In the genomic region with DNA sequence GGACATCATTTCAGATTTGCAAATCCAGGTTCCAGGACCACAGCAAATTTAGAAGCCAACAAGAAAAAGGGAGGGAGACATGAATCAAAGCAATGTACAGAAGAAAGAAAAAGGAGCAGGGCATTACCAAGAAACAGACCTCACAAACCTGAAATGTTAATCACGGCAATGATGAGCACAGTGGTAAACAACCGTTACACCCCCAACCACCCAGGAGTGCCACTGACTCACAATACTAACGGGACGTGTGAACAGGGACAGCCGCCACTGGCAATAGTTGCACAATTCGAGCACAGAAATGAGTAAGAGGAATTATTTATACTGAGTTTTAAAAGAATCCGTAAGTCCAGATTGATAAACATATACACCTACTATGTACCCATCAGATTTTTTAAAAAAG, we compare ENCODE assay signal across 8 cellular contexts. TPM values are rescaled to one million over a fixed set of nuclear protein-coding genes. Genes with fewer than 3 reads are reported as not detected.
DNase-seq lines count a peak whose midpoint lies in the region; ATAC-seq and TF ChIP-seq lines count a peak whose summit lies in the region.

No MANE protein-coding gene starts in this region.

- H3K4me2 ChIP-seq in GM23338 (no peak overlapping the region), skeletal muscle satellite cell (ENCODE audit: low read length) (peak overlapping the region; percentile 56)

- peaks cover 98% of the 10 kb centered on the region for H3K79me2 ChIP-seq in GM23338 (replicated peaks; ENCODE audit: insufficient read depth)

- peak overlapping the region; percentile 81 for H3K27ac ChIP-seq in GM23338 (ENCODE audit: low read depth)

- H3K9me3 ChIP-seq in skeletal muscle satellite cell (replicated peaks; ENCODE audit: low read length), result no peaks in the 10 kb centered on the region

- peaks cover 41% of the 10 kb centered on the region for H3K4me1 Mint-ChIP-seq in GM23338
- H3K4me1 Mint-ChIP-seq in activated CD8-positive, alpha-beta T cell treated with anti-CD3 and anti-CD28 coated beads for 36 hours (ENCODE audit: low read depth), result peaks cover 72% of the 10 kb centered on the region

- no peaks in the 10 kb centered on the region for H3K9me2 ChIP-seq in GM23338 (ENCODE audit: insufficient read depth)

- CTCF ChIA-PET in activated CD8-positive, alpha-beta T cell treated with anti-CD3 and anti-CD28 coated beads for 36 hours (lab: Charles Lee), result interaction anchor here (1.3 kb wide), 1 partner anchor 15 kb away, joined by 9 read pairs; no protein-coding TSS in a partner anchor

- no peak for ATAC-seq in GM23338
- ATAC-seq in activated CD8-positive, alpha-beta T cell treated with anti-CD3 and anti-CD28 coated beads for 36 hours, result peak; percentile 78

- peak overlapping the region; percentile 79 for H3K27ac Mint-ChIP-seq in GM23338
- peak overlapping the region; percentile 81 for H3K27ac Mint-ChIP-seq in activated CD8-positive, alpha-beta T cell treated with anti-CD3 and anti-CD28 coated beads for 36 hours

- intact Hi-C loops in activated CD8-positive, alpha-beta T cell treated with anti-CD3 and anti-CD28 coated beads for 36 hours (cut with micrococcal nuclease), result no loop called here

- H3K4me1 ChIP-seq in GM23338 (ENCODE audit: insufficient read depth), result peaks cover 39% of the 10 kb centered on the region
- H3K4me1 ChIP-seq in skeletal muscle satellite cell (ENCODE audit: control insufficient read depth, insufficient read depth, low read length), result peaks cover 60% of the 10 kb centered on the region

- peak overlapping the region; percentile 32 for H3K9ac ChIP-seq in skeletal muscle satellite cell (ENCODE audit: low read depth, low read length)

- POLR2A ChIA-PET in activated CD8-positive, alpha-beta T cell treated with anti-CD3 and anti-CD28 coated beads for 36 hours (lab: Charles Lee), result interaction anchor here (1.4 kb wide), 1 partner anchor 11 kb away, joined by 4 read pairs; no protein-coding TSS in a partner anchor

- no peak overlapping the region for H3K4me3 Mint-ChIP-seq in GM23338
- H3K4me3 Mint-ChIP-seq in activated CD8-positive, alpha-beta T cell treated with anti-CD3 and anti-CD28 coated beads for 36 hours, result no peak overlapping the region

- H3K27me3 ChIP-seq in GM23338 (ENCODE audit: insufficient read depth) (no peaks in the 10 kb centered on the region), skeletal muscle satellite cell (ENCODE audit: control insufficient read depth, insufficient read depth, low read length) (no peaks in the 10 kb centered on the region)

- no peak overlapping the region for H2AFZ ChIP-seq in GM23338

- peaks cover 27% of the 10 kb centered on the region for H3F3A ChIP-seq in GM23338 (replicated peaks; ENCODE audit: low read depth)

- H3K27me3 Mint-ChIP-seq in GM23338 (ENCODE audit: insufficient read depth, low read depth, poor library complexity), result no peaks in the 10 kb centered on the region
- H3K27me3 Mint-ChIP-seq in activated CD8-positive, alpha-beta T cell treated with anti-CD3 and anti-CD28 coated beads for 36 hours, result no peaks in the 10 kb centered on the region

- TF ChIP-seq CTCF in GM23338 (conservative IDR thresholded peaks at IDR 0.05; ENCODE audit: low read depth in 2 of 2), result no peak
- TF ChIP-seq CTCF in activated CD8-positive, alpha-beta T cell treated with anti-CD3 and anti-CD28 coated beads for 36 hours (IDR thresholded peaks at IDR 0.05), result no peak
- no peak for TF ChIP-seq CTCF in fibroblast of pulmonary artery (IDR thresholded peaks at IDR 0.05; ENCODE audit: low read length, missing control alignments)

- no peaks in the 10 kb centered on the region for H3K9me3 Mint-ChIP-seq in GM23338
- H3K9me3 Mint-ChIP-seq in activated CD8-positive, alpha-beta T cell treated with anti-CD3 and anti-CD28 coated beads for 36 hours, result no peaks in the 10 kb centered on the region

- H3K36me3 Mint-ChIP-seq in GM23338 (ENCODE audit: low read depth), result peaks cover 61% of the 10 kb centered on the region
- H3K36me3 Mint-ChIP-seq in activated CD8-positive, alpha-beta T cell treated with anti-CD3 and anti-CD28 coated beads for 36 hours (ENCODE audit: low read depth), result peaks cover 47% of the 10 kb centered on the region

- peaks cover 90% of the 10 kb centered on the region for H4K20me1 ChIP-seq in GM23338 (replicated peaks; ENCODE audit: insufficient read depth)

- DNase-seq in GM23338 (ENCODE audit: low spot score) (no peak), fibroblast of pulmonary artery (ENCODE audit: low read depth) (peak; percentile 78), HK-2 (ENCODE audit: unreplicated experiment) (no peak), RPMI8226 (no peak), NCI-H1930 (lab: John Stamatoyannopoulos, UW) (no peak)
- peak; percentile 73 for DNase-seq in activated CD8-positive, alpha-beta T cell treated with anti-CD3 and anti-CD28 coated beads for 36 hours
- DNase-seq in effector CD8-positive, alpha-beta T cell (lab: John Stamatoyannopoulos, UW), result no peak

- H3K4me3 ChIP-seq in GM23338 (no peak overlapping the region), fibroblast of pulmonary artery (replicated peaks; ENCODE audit: low read depth, low read length) (peak overlapping the region; percentile 17), skeletal muscle satellite cell (ENCODE audit: low read length) (no peak overlapping the region)

- peaks cover 31% of the 10 kb centered on the region for H3K36me3 ChIP-seq in GM23338 (ENCODE audit: insufficient read depth)
- H3K36me3 ChIP-seq in skeletal muscle satellite cell (ENCODE audit: insufficient read depth, low read length), result peaks cover 41% of the 10 kb centered on the region

TF ChIP-seq in GM23338, 12 proteins besides CTCF, POLR2A, EP300 and RAD21:
- TF ChIP-seq ZNF114 (CRISPR knock-in tag; IDR thresholded peaks at IDR 0.05), result no peak
- TF ChIP-seq, protein P1, sequence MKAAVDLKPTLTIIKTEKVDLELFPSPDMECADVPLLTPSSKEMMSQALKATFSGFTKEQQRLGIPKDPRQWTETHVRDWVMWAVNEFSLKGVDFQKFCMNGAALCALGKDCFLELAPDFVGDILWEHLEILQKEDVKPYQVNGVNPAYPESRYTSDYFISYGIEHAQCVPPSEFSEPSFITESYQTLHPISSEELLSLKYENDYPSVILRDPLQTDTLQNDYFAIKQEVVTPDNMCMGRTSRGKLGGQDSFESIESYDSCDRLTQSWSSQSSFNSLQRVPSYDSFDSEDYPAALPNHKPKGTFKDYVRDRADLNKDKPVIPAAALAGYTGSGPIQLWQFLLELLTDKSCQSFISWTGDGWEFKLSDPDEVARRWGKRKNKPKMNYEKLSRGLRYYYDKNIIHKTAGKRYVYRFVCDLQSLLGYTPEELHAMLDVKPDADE (IDR thresholded peaks at IDR 0.05), result no peak
- TF ChIP-seq NANOG (IDR thresholded peaks at IDR 0.05; ENCODE audit: borderline replicate concordance), result no peak
- TF ChIP-seq, protein P2, sequence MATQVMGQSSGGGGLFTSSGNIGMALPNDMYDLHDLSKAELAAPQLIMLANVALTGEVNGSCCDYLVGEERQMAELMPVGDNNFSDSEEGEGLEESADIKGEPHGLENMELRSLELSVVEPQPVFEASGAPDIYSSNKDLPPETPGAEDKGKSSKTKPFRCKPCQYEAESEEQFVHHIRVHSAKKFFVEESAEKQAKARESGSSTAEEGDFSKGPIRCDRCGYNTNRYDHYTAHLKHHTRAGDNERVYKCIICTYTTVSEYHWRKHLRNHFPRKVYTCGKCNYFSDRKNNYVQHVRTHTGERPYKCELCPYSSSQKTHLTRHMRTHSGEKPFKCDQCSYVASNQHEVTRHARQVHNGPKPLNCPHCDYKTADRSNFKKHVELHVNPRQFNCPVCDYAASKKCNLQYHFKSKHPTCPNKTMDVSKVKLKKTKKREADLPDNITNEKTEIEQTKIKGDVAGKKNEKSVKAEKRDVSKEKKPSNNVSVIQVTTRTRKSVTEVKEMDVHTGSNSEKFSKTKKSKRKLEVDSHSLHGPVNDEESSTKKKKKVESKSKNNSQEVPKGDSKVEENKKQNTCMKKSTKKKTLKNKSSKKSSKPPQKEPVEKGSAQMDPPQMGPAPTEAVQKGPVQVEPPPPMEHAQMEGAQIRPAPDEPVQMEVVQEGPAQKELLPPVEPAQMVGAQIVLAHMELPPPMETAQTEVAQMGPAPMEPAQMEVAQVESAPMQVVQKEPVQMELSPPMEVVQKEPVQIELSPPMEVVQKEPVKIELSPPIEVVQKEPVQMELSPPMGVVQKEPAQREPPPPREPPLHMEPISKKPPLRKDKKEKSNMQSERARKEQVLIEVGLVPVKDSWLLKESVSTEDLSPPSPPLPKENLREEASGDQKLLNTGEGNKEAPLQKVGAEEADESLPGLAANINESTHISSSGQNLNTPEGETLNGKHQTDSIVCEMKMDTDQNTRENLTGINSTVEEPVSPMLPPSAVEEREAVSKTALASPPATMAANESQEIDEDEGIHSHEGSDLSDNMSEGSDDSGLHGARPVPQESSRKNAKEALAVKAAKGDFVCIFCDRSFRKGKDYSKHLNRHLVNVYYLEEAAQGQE (IDR thresholded peaks at IDR 0.05; ENCODE audit: unreplicated experiment), result no peak
- no peak for TF ChIP-seq STAT1 (IDR thresholded peaks at IDR 0.05; ENCODE audit: unreplicated experiment)

RNA-seq across cellular contexts. Expression of gene USP22, which starts 13.8 kb away (rescaled TPM):
- 285 and 296 TPM in 2 replicates for total RNA-seq in GM23338 (2014; rRNA removed; shearing (Covaris generic))
- polyA plus RNA-seq in GM23338 (2016; fragmentation: Nextera tagmentation; extraction: Ambion mirVana), result 68.9 and 77.4 TPM in 2 replicates
- total RNA-seq in activated CD8-positive, alpha-beta T cell treated with anti-CD3 and anti-CD28 coated beads for 36 hours, result 100 to 1,000 TPM; 149 to 153 TPM
- 188 and 192 TPM in 2 replicates for total RNA-seq in skeletal muscle satellite cell (2012; rRNA removed)

Comparison
In these comparisons a context has a peak if more than half of its experiments do, and no peak if none do; other contexts are left out.
1. DNase-seq: peak in activated CD8-positive, alpha-beta T cell treated with anti-CD3 and anti-CD28 coated beads for 36 hours (single experiment) and fibroblast of pulmonary artery (single experiment); none in GM23338 (single experiment), effector CD8-positive, alpha-beta T cell (single experiment), HK-2 (single experiment), RPMI8226 (single experiment) and NCI-H1930 (0 of 2).